ENCODE assay signal across 9 cellular contexts in the genomic region with DNA sequence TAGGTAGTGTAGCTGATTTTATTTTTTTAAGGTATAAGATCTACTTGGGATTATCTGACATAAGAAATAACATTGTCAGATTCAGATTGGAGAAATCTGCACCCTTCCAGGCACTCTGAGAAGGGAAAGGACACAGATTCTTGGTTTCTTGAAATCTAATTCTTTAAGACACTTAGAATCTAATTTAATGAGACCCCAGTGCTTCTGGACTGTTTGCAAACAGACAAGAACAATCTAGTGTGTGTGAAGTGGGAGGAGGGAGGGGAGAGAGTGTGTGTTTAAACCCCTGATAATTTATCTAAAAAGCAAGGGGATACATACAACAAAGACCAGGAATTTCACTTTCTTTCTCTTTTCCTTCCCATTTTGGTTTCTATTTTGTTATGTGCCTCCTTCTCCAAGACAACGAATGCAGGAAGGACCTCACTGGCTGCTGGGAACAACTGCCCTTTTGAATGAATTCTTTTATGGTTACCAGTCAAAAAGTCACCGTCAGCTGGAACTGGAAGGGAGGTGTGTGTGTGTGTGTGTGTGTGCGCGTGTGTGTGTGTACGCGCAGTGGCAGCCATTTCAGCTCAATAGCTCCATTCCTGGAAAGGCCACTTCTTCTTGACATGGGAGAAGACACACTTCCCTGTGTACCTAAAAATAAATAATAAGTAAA.
DNase-seq lines count a peak whose midpoint lies in the region; ATAC-seq and TF ChIP-seq lines count a peak whose summit lies in the region.
"Had no signal": no experiment of that assay in that cellular context is flagged by ENCODE, and none has a peak within 500 bp of the region (broad histone marks: within the 10 kb centered on the region; RNA-seq: fewer than 3 reads in every experiment).

No MANE protein-coding gene starts in this region.

- peaks cover 34% of the 10 kb centered on the region for H3K4me1 Mint-ChIP-seq in activated CD4-positive, alpha-beta T cell treated with anti-CD3 and anti-CD28 coated beads, Interleukin-2, amount 10 ng/mL, durations not matched to agents 24 days and 14 days
- H3K4me1 Mint-ChIP-seq in activated CD4-positive, alpha-beta T cell treated with anti-CD3 and anti-CD28 coated beads for 36 hours = peaks cover 24% of the 10 kb centered on the region
- H3K4me1 Mint-ChIP-seq in naive thymus-derived CD4-positive, alpha-beta T cell = peaks cover 14 to 51% (median 31%) of the 10 kb centered on the region in 7 donors

- in situ Hi-C loops in transverse colon (cut with MboI; ENCODE audit: low pct_ligation_motif_present in 1 of 4, low pct_unique_long_range_greater_than_20kb in 1 of 4, low sequenced_read_pairs in 3 of 4) = loop anchor here in 2 of 4 donors (5.0 to 10.0 kb wide), 2 partner anchors 364 to 366 kb away; no protein-coding TSS in a partner anchor

- TF ChIP-seq EP300 in transverse colon (IDR thresholded peaks at IDR 0.05; ENCODE audit: low read depth) = no peak

- no peak overlapping the region for H3K27ac Mint-ChIP-seq in activated CD4-positive, alpha-beta T cell treated with anti-CD3 and anti-CD28 coated beads, Interleukin-2, amount 10 ng/mL, durations not matched to agents 24 days and 14 days
- no peak overlapping the region for H3K27ac Mint-ChIP-seq in activated CD4-positive, alpha-beta T cell treated with anti-CD3 and anti-CD28 coated beads for 36 hours
- peak overlapping the region in 3 of 9 donors; percentile 10 to 31 (median 12) for H3K27ac Mint-ChIP-seq in naive thymus-derived CD4-positive, alpha-beta T cell

- peaks cover 6 to 44% (median 23%) of the 10 kb centered on the region in 4 donors for H3K4me1 ChIP-seq in transverse colon
- H3K4me1 ChIP-seq in naive thymus-derived CD4-positive, alpha-beta T cell (ENCODE audit: control insufficient read depth in 2 of 2, insufficient read depth in 2 of 2, low read length in 2 of 2) = peaks cover 2 to 12% of the 10 kb centered on the region in 2 donors

- H3K27me3 ChIP-seq in kidney epithelial cell (ENCODE audit: control insufficient read depth, insufficient read depth, low read length) (no peaks in the 10 kb centered on the region), transverse colon (no peaks in the 10 kb centered on the region)
- H3K27me3 ChIP-seq in naive thymus-derived CD4-positive, alpha-beta T cell (ENCODE audit: control insufficient read depth in 2 of 2, insufficient read depth in 2 of 2, low read length in 2 of 2) = no peaks in the 10 kb centered on the region

- no peaks in the 10 kb centered on the region for H3K27me3 Mint-ChIP-seq in activated CD4-positive, alpha-beta T cell treated with anti-CD3 and anti-CD28 coated beads, Interleukin-2, amount 10 ng/mL, durations not matched to agents 24 days and 14 days
- H3K27me3 Mint-ChIP-seq in activated CD4-positive, alpha-beta T cell treated with anti-CD3 and anti-CD28 coated beads for 36 hours = no peaks in the 10 kb centered on the region
- H3K27me3 Mint-ChIP-seq in naive thymus-derived CD4-positive, alpha-beta T cell = no peaks in the 10 kb centered on the region

- TF ChIP-seq POLR2A in transverse colon (IDR thresholded peaks at IDR 0.05) = no peak

- WGBS in transverse colon (ENCODE audit: low coverage in 1 of 2), 2 donors = 26 to 48% methylated on average over 5 to 6 of the region's 6 CpGs

- H3K9me3 ChIP-seq in transverse colon = no peaks in the 10 kb centered on the region
- H3K9me3 ChIP-seq in naive thymus-derived CD4-positive, alpha-beta T cell (ENCODE audit: control insufficient read depth in 2 of 3, low read length in 3 of 3) = no peaks in the 10 kb centered on the region

- POLR2A ChIA-PET in activated CD4-positive, alpha-beta T cell treated with anti-CD3 and anti-CD28 coated beads for 36 hours (lab: Charles Lee) = no interaction called here
- POLR2A ChIA-PET in naive thymus-derived CD4-positive, alpha-beta T cell (lab: Charles Lee) = interaction anchor here (0.5 to 1.9 kb wide), 4 partner anchors 10 to 313 kb away, joined by 3 to 7 read pairs (median 4); no protein-coding TSS in a partner anchor

- peak overlapping the region; percentile 65 to 79 (median 74) for H3K27ac ChIP-seq in transverse colon
- no peak overlapping the region for H3K27ac ChIP-seq in naive thymus-derived CD4-positive, alpha-beta T cell (ENCODE audit: low read depth, low read length)

- no peaks in the 10 kb centered on the region for H3K9me3 Mint-ChIP-seq in activated CD4-positive, alpha-beta T cell treated with anti-CD3 and anti-CD28 coated beads, Interleukin-2, amount 10 ng/mL, durations not matched to agents 24 days and 14 days
- no peaks in the 10 kb centered on the region for H3K9me3 Mint-ChIP-seq in activated CD4-positive, alpha-beta T cell treated with anti-CD3 and anti-CD28 coated beads for 36 hours (ENCODE audit: low read depth)
- no peaks in the 10 kb centered on the region for H3K9me3 Mint-ChIP-seq in naive thymus-derived CD4-positive, alpha-beta T cell

- DNase-seq in activated CD4-positive, alpha-beta T cell treated with anti-CD3 and anti-CD28 coated beads, Interleukin-2, amount 10 ng/mL, durations not matched to agents 24 days and 14 days = peak; percentile 58
- no peak for DNase-seq in activated CD4-positive, alpha-beta T cell treated with anti-CD3 and anti-CD28 coated beads for 36 hours
- DNase-seq in amniotic epithelial cell (ENCODE audit: low read depth) (peak; percentile 69), kidney epithelial cell (ENCODE audit: low read depth) (peak; percentile 77), transverse colon (no peak), NCI-H1092 treated with DMSO at 0.1 percent for 48 hours (lab: John Stamatoyannopoulos, UW) (no peak), SKM-1 treated with dmso at 0.1 percent for 144 hours (lab: John Stamatoyannopoulos, UW; ENCODE audit: unreplicated experiment) (no peak)
- DNase-seq in naive thymus-derived CD4-positive, alpha-beta T cell = no peak
- DNase-seq: DND-41 had no signal

- no peak for TF ChIP-seq CTCF in kidney epithelial cell (IDR thresholded peaks at IDR 0.05; ENCODE audit: insufficient read depth, low read length, poor library complexity, severe bottlenecking)
- TF ChIP-seq CTCF in transverse colon (IDR thresholded peaks at IDR 0.05) = no peak

- no peak for ATAC-seq in activated CD4-positive, alpha-beta T cell treated with anti-CD3 and anti-CD28 coated beads for 36 hours
- no peak for ATAC-seq in naive thymus-derived CD4-positive, alpha-beta T cell

- no peaks in the 10 kb centered on the region for H3K36me3 ChIP-seq in kidney epithelial cell (ENCODE audit: control insufficient read depth, insufficient read depth, low read length)
- no peaks in the 10 kb centered on the region for H3K36me3 ChIP-seq in transverse colon
- no peaks in the 10 kb centered on the region for H3K36me3 ChIP-seq in naive thymus-derived CD4-positive, alpha-beta T cell (ENCODE audit: control insufficient read depth in 2 of 3, insufficient read depth in 3 of 3, low read length in 3 of 3)

- H3K36me3 Mint-ChIP-seq in activated CD4-positive, alpha-beta T cell treated with anti-CD3 and anti-CD28 coated beads, Interleukin-2, amount 10 ng/mL, durations not matched to agents 24 days and 14 days (ENCODE audit: low read depth) = no peaks in the 10 kb centered on the region
- H3K36me3 Mint-ChIP-seq in activated CD4-positive, alpha-beta T cell treated with anti-CD3 and anti-CD28 coated beads for 36 hours (ENCODE audit: low read depth) = no peaks in the 10 kb centered on the region
- H3K36me3 Mint-ChIP-seq in naive thymus-derived CD4-positive, alpha-beta T cell = no peaks in the 10 kb centered on the region

- intact Hi-C loops in activated CD4-positive, alpha-beta T cell treated with anti-CD3 and anti-CD28 coated beads, Interleukin-2, amount 10 ng/mL, durations not matched to agents 24 days and 14 days (cut with micrococcal nuclease) = loop anchor here (1.0 to 10.0 kb wide), 2 partner anchors 361 to 796 kb away; no protein-coding TSS in a partner anchor
- intact Hi-C loops in activated CD4-positive, alpha-beta T cell treated with anti-CD3 and anti-CD28 coated beads for 36 hours (cut with DNase I, micrococcal nuclease) = loop anchor here (1.0 to 10.0 kb wide), 10 partner anchors 121 to 1636 kb away; partner anchors contain the start of genes PFDN4 (in 1 of the 2) and TSHZ2 (in 1 of the 2)
- intact Hi-C loops in transverse colon (cut with DNase I; ENCODE audit: low total_unique reads) = no loop called here
- intact Hi-C loops in naive thymus-derived CD4-positive, alpha-beta T cell (cut with micrococcal nuclease) = loop anchor here (1.0 to 10.0 kb wide), 12 partner anchors 26 to 1699 kb away; no protein-coding TSS in a partner anchor

- no peak overlapping the region for H3K4me3 Mint-ChIP-seq in activated CD4-positive, alpha-beta T cell treated with anti-CD3 and anti-CD28 coated beads, Interleukin-2, amount 10 ng/mL, durations not matched to agents 24 days and 14 days
- no peak overlapping the region for H3K4me3 Mint-ChIP-seq in activated CD4-positive, alpha-beta T cell treated with anti-CD3 and anti-CD28 coated beads for 36 hours
- H3K4me3 Mint-ChIP-seq in naive thymus-derived CD4-positive, alpha-beta T cell = peak overlapping the region in 2 of 10 donors; percentile 25 to 68

- CTCF ChIA-PET in activated CD4-positive, alpha-beta T cell treated with anti-CD3 and anti-CD28 coated beads for 36 hours (lab: Charles Lee) = interaction anchor here (0.6 to 2.5 kb wide), 11 partner anchors 8 to 393 kb away, joined by 3 to 15 read pairs (median 4); no protein-coding TSS in a partner anchor
- CTCF ChIA-PET in naive thymus-derived CD4-positive, alpha-beta T cell (lab: Charles Lee) = interaction anchor here (0.5 to 5.2 kb wide), 9 partner anchors 9 to 610 kb away, joined by 3 to 26 read pairs (median 3); no protein-coding TSS in a partner anchor

- H3K4me3 ChIP-seq in kidney epithelial cell (ENCODE audit: low read depth, low read length) = no peak overlapping the region
- H3K4me3 ChIP-seq in transverse colon = no peak overlapping the region
- H3K4me3 ChIP-seq in naive thymus-derived CD4-positive, alpha-beta T cell (ENCODE audit: low read length) = no peak overlapping the region

Comparison
In these comparisons a context has a peak if more than half of its experiments do, and no peak if none do; other contexts are left out.
1. DNase-seq: peak in activated CD4-positive, alpha-beta T cell treated with anti-CD3 and anti-CD28 coated beads, Interleukin-2, amount 10 ng/mL, durations not matched to agents 24 days and 14 days (single experiment), amniotic epithelial cell (single experiment) and kidney epithelial cell (single experiment); none in activated CD4-positive, alpha-beta T cell treated with anti-CD3 and anti-CD28 coated beads for 36 hours (single experiment), transverse colon (single experiment), NCI-H1092 treated with DMSO at 0.1 percent for 48 hours (single experiment), SKM-1 treated with dmso at 0.1 percent for 144 hours (single experiment) and naive thymus-derived CD4-positive, alpha-beta T cell (0 of 9).